ENCODE assay signal across 7 cellular contexts in genomic region chr4:2796261-2797187, GRCh38. TPM values are rescaled to one million over a fixed set of nuclear protein-coding genes. Genes with fewer than 3 reads are reported as not detected.
DNase-seq lines count a peak whose midpoint lies in the region; ATAC-seq lines count a peak whose summit lies in the region.

No MANE protein-coding gene starts in this region.

- H3K27me3 Mint-ChIP-seq in activated T-helper 1 cell treated with anti-CD3 and anti-CD28 coated beads, Interleukin-12 subunit alpha, Interleukin-12 subunit beta, Interleukin-2, Interleukin-4 antibody, amounts not matched to agents 30 ng/mL and 10 ng/mL and 1 ng/mL, durations not matched to agents 14 hours and 24 hours and 36 hours (ENCODE audit: insufficient read depth), result no peaks in the 10 kb centered on the region

- peak overlapping the region in 2 of 5 donors; percentile 11 to 13 for H3K9ac ChIP-seq in subcutaneous abdominal adipose tissue (ENCODE audit: low read length in 5 of 5)

- H3K4me1 Mint-ChIP-seq in activated T-helper 1 cell treated with anti-CD3 and anti-CD28 coated beads, Interleukin-12 subunit alpha, Interleukin-12 subunit beta, Interleukin-2, Interleukin-4 antibody, amounts not matched to agents 30 ng/mL and 10 ng/mL and 1 ng/mL, durations not matched to agents 14 hours and 24 hours and 36 hours (ENCODE audit: low read depth), result peaks cover 60% of the 10 kb centered on the region

- H3K27me3 ChIP-seq in subcutaneous abdominal adipose tissue (ENCODE audit: control insufficient read depth in 5 of 5, insufficient read depth in 4 of 5, low read length in 5 of 5), result no peaks in the 10 kb centered on the region

- H3K4me3 ChIP-seq in subcutaneous abdominal adipose tissue (ENCODE audit: low read depth in 1 of 5, low read length in 5 of 5), result peak overlapping the region in 1 of 5 donors; percentile 11

- peaks cover 0 to 5% (median 0%) of the 10 kb centered on the region in 5 donors for H3K36me3 ChIP-seq in subcutaneous abdominal adipose tissue (ENCODE audit: control insufficient read depth in 5 of 5, insufficient read depth in 5 of 5, low read length in 5 of 5)

- peaks cover 13% of the 10 kb centered on the region for H3K36me3 Mint-ChIP-seq in activated T-helper 1 cell treated with anti-CD3 and anti-CD28 coated beads, Interleukin-12 subunit alpha, Interleukin-12 subunit beta, Interleukin-2, Interleukin-4 antibody, amounts not matched to agents 30 ng/mL and 10 ng/mL and 1 ng/mL, durations not matched to agents 14 hours and 24 hours and 36 hours (ENCODE audit: low read depth)

- ATAC-seq in HG03025 (IDR thresholded peaks at IDR 0.05; ENCODE audit: low FRiP score, unreplicated experiment) (no peak), GM21529 (IDR thresholded peaks at IDR 0.05; ENCODE audit: unreplicated experiment) (no peak)

- H3K27ac ChIP-seq in subcutaneous abdominal adipose tissue (ENCODE audit: low read depth, low read length), result peak overlapping the region; percentile 74

- peak; percentile 89 for DNase-seq in HT-29 (ENCODE audit: low spot score)
- no peak for DNase-seq in activated T-helper 1 cell treated with anti-CD3 and anti-CD28 coated beads, Interleukin-12 subunit alpha, Interleukin-12 subunit beta, Interleukin-2, Interleukin-4 antibody, amounts not matched to agents 30 ng/mL and 10 ng/mL and 1 ng/mL, durations not matched to agents 14 hours and 24 hours and 36 hours (ENCODE audit: low spot score)
- peak; percentile 64 for DNase-seq in islet precursor cell
- no peak for DNase-seq in NCI-H146 (lab: John Stamatoyannopoulos, UW)

- no peaks in the 10 kb centered on the region for H3K9me3 ChIP-seq in subcutaneous abdominal adipose tissue (ENCODE audit: control insufficient read depth in 5 of 5, low read length in 5 of 5)

- H3K4me1 ChIP-seq in subcutaneous abdominal adipose tissue (ENCODE audit: control insufficient read depth in 5 of 5, insufficient read depth in 5 of 5, low read length in 5 of 5), result peaks cover 32 to 96% (median 93%) of the 10 kb centered on the region in 5 donors

- no peak overlapping the region for H3K27ac Mint-ChIP-seq in activated T-helper 1 cell treated with anti-CD3 and anti-CD28 coated beads, Interleukin-12 subunit alpha, Interleukin-12 subunit beta, Interleukin-2, Interleukin-4 antibody, amounts not matched to agents 30 ng/mL and 10 ng/mL and 1 ng/mL, durations not matched to agents 14 hours and 24 hours and 36 hours

- peak overlapping the region; percentile 39 for H3K4me3 Mint-ChIP-seq in activated T-helper 1 cell treated with anti-CD3 and anti-CD28 coated beads, Interleukin-12 subunit alpha, Interleukin-12 subunit beta, Interleukin-2, Interleukin-4 antibody, amounts not matched to agents 30 ng/mL and 10 ng/mL and 1 ng/mL, durations not matched to agents 14 hours and 24 hours and 36 hours

- intact Hi-C loops in activated T-helper 1 cell treated with anti-CD3 and anti-CD28 coated beads, Interleukin-12 subunit alpha, Interleukin-12 subunit beta, Interleukin-2, Interleukin-4 antibody, amounts not matched to agents 30 ng/mL and 10 ng/mL and 1 ng/mL, durations not matched to agents 14 hours and 24 hours and 36 hours (cut with micrococcal nuclease), result no loop called here

- H3K9me3 Mint-ChIP-seq in activated T-helper 1 cell treated with anti-CD3 and anti-CD28 coated beads, Interleukin-12 subunit alpha, Interleukin-12 subunit beta, Interleukin-2, Interleukin-4 antibody, amounts not matched to agents 30 ng/mL and 10 ng/mL and 1 ng/mL, durations not matched to agents 14 hours and 24 hours and 36 hours, result no peaks in the 10 kb centered on the region

RNA-seq across cellular contexts. Expression of gene SH3BP2, which starts 3.6 kb away (rescaled TPM):
- 122 and 166 TPM in 2 replicates for total RNA-seq in HT-29 (2014; rRNA removed; shearing (Covaris generic))
- total RNA-seq in activated T-helper 1 cell treated with anti-CD3 and anti-CD28 coated beads, Interleukin-12 subunit alpha, Interleukin-12 subunit beta, Interleukin-2, Interleukin-4 antibody, amounts not matched to agents 30 ng/mL and 10 ng/mL and 1 ng/mL, durations not matched to agents 14 hours and 24 hours and 36 hours, result 96.7 and 99.7 TPM in 2 replicates

RNA-seq across cellular contexts. Expression of gene TNIP2, which starts 40.4 kb away (rescaled TPM):
- 99.9 and 119 TPM in 2 replicates for total RNA-seq in HT-29 (2014; rRNA removed; shearing (Covaris generic))
- 96.2 and 98.6 TPM in 2 replicates for total RNA-seq in activated T-helper 1 cell treated with anti-CD3 and anti-CD28 coated beads, Interleukin-12 subunit alpha, Interleukin-12 subunit beta, Interleukin-2, Interleukin-4 antibody, amounts not matched to agents 30 ng/mL and 10 ng/mL and 1 ng/mL, durations not matched to agents 14 hours and 24 hours and 36 hours

RNA-seq across cellular contexts. Expression of gene ADD1, which starts 47.1 kb away (rescaled TPM):
- 125 and 167 TPM in 2 replicates for total RNA-seq in HT-29 (2014; rRNA removed; shearing (Covaris generic))
- total RNA-seq in activated T-helper 1 cell treated with anti-CD3 and anti-CD28 coated beads, Interleukin-12 subunit alpha, Interleukin-12 subunit beta, Interleukin-2, Interleukin-4 antibody, amounts not matched to agents 30 ng/mL and 10 ng/mL and 1 ng/mL, durations not matched to agents 14 hours and 24 hours and 36 hours, result 200 and 203 TPM in 2 replicates

Comparison
In these comparisons a context has a peak if more than half of its experiments do, and no peak if none do; other contexts are left out.
1. DNase-seq: peak in HT-29 (single experiment) and islet precursor cell (single experiment); none in activated T-helper 1 cell treated with anti-CD3 and anti-CD28 coated beads, Interleukin-12 subunit alpha, Interleukin-12 subunit beta, Interleukin-2, Interleukin-4 antibody, amounts not matched to agents 30 ng/mL and 10 ng/mL and 1 ng/mL, durations not matched to agents 14 hours and 24 hours and 36 hours (single experiment) and NCI-H146 (single experiment).